9 cellular contexts compared by ENCODE assay signal in the genomic region with DNA sequence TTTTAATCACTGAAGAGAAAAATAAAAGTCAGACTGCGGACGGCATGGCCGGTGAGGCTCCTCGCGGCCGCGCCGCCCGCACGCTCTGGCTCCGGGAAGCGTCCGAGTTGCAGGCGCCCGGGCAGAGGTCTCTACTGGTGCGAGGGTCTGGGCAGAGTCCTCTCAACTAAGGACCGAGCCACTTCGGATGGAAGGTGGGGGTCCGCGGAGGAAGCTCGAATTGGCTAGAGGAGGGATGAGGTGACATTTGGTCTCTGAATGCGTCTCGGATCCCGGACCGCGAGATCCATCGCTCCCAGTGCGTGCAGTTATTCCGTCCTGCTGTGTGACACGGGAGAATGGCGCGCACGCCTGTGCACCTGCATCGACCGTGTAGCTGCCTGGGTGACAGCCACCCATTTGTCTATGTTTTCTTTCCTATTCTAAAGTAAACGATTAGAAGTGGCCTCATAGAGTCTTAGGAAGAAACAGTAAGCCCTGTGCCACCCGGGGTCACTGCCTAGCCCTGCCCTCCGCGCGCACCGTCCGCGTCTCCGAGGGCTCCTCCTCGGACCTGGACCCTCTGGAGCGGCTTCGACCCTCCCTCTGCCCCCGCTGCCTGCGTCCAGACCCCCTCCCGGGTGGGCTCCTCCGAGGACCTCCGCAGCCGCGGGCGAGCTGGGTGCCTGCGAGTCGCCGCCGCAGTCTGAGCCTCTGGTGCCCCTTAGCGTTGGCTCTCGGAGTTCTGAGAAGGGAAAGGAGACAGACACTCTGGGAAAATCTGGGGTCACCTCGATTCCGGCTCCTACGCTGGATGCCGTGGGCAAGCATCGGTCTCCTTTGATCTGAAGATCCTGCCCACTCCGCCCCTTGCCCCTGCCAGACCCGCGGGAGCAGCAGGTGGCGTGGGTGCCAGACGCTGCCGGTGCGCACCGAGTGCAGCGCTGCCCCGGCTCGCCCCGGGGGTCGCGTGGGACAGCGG.
A peak's percentile ranks its signal among the peaks of the same experiment; 100 is the strongest.
DNase-seq lines count a peak whose midpoint lies in the region; ATAC-seq and TF ChIP-seq lines count a peak whose summit lies in the region.
"Had no signal": no experiment of that assay in that cellular context is flagged by ENCODE, and none has a peak within 500 bp of the region (broad histone marks: within the 10 kb centered on the region; RNA-seq: fewer than 3 reads in every experiment).

No MANE protein-coding gene starts in this region.

- no peak overlapping the region for H3K27ac Mint-ChIP-seq in activated CD8-positive, alpha-beta T cell treated with anti-CD3 and anti-CD28 coated beads, Interleukin-2, amount 10 ng/mL, durations not matched to agents 7 days and 5 days

- no peak for ATAC-seq in activated CD8-positive, alpha-beta T cell treated with anti-CD3 and anti-CD28 coated beads, Interleukin-2, amount 10 ng/mL, durations not matched to agents 7 days and 5 days
- no peak for ATAC-seq in psoas muscle
- no peak for ATAC-seq in HG03439 (IDR thresholded peaks at IDR 0.05; ENCODE audit: unreplicated experiment)
- no peak for ATAC-seq in GM21528 (IDR thresholded peaks at IDR 0.05; ENCODE audit: low FRiP score, unreplicated experiment)
- no peak for ATAC-seq in GM18502 (IDR thresholded peaks at IDR 0.05; ENCODE audit: poor library complexity, unreplicated experiment)

- H3K4me3 ChIP-seq in psoas muscle, result peak overlapping the region; percentile 51

- peaks cover 6% of the 10 kb centered on the region for H3K4me1 Mint-ChIP-seq in activated CD8-positive, alpha-beta T cell treated with anti-CD3 and anti-CD28 coated beads, Interleukin-2, amount 10 ng/mL, durations not matched to agents 7 days and 5 days (ENCODE audit: low read depth)

- 0 to 1% (median 1%) methylated on average over 76 to 81 of the region's 81 CpGs for WGBS in psoas muscle, 3 donors

- TF ChIP-seq CTCF in psoas muscle (IDR thresholded peaks at IDR 0.05), result no peak

- peak; percentile 33 for DNase-seq in DMS114 treated with DMSO at 0.1 percent for 48 hours (lab: John Stamatoyannopoulos, UW; ENCODE audit: unreplicated experiment)
- peak; percentile 85 for DNase-seq in NCI-H1105 treated with DMSO at 0.1 percent for 48 hours (lab: John Stamatoyannopoulos, UW)
- no peak for DNase-seq in activated CD8-positive, alpha-beta T cell treated with anti-CD3 and anti-CD28 coated beads, Interleukin-2, amount 10 ng/mL, durations not matched to agents 7 days and 5 days
- DNase-seq in glomerular visceral epithelial cell (ENCODE audit: extremely low spot score), result peak; percentile 56
- DNase-seq in psoas muscle, result no peak

- H3K36me3 ChIP-seq in psoas muscle (ENCODE audit: insufficient read depth in 1 of 2, low read depth in 1 of 2), result no peaks in the 10 kb centered on the region
- H3K36me3 ChIP-seq: ovary had no signal

- H3K36me3 Mint-ChIP-seq in activated CD8-positive, alpha-beta T cell treated with anti-CD3 and anti-CD28 coated beads, Interleukin-2, amount 10 ng/mL, durations not matched to agents 7 days and 5 days (ENCODE audit: low read depth), result no peaks in the 10 kb centered on the region

- H3K4me1 ChIP-seq in psoas muscle, result no peaks in the 10 kb centered on the region

- POLR2A ChIA-PET in activated CD8-positive, alpha-beta T cell treated with anti-CD3 and anti-CD28 coated beads, Interleukin-2, amount 10 ng/mL, durations not matched to agents 7 days and 5 days (lab: Charles Lee), result no interaction called here

- H3K9me3 ChIP-seq in psoas muscle, result no peaks in the 10 kb centered on the region
- H3K9me3 ChIP-seq: ovary had no signal

- no peaks in the 10 kb centered on the region for H3K9me3 Mint-ChIP-seq in activated CD8-positive, alpha-beta T cell treated with anti-CD3 and anti-CD28 coated beads, Interleukin-2, amount 10 ng/mL, durations not matched to agents 7 days and 5 days (ENCODE audit: insufficient read depth)

- peaks cover 37% of the 10 kb centered on the region for H3K27me3 Mint-ChIP-seq in activated CD8-positive, alpha-beta T cell treated with anti-CD3 and anti-CD28 coated beads, Interleukin-2, amount 10 ng/mL, durations not matched to agents 7 days and 5 days (ENCODE audit: low read depth)

- peak overlapping the region; percentile 31 for H3K4me3 Mint-ChIP-seq in activated CD8-positive, alpha-beta T cell treated with anti-CD3 and anti-CD28 coated beads, Interleukin-2, amount 10 ng/mL, durations not matched to agents 7 days and 5 days

- no peak overlapping the region for H3K27ac ChIP-seq in psoas muscle
- H3K27ac ChIP-seq: ovary had no signal

- CTCF ChIA-PET in activated CD8-positive, alpha-beta T cell treated with anti-CD3 and anti-CD28 coated beads, Interleukin-2, amount 10 ng/mL, durations not matched to agents 7 days and 5 days (lab: Charles Lee), result no interaction called here

- H3K27me3 ChIP-seq in psoas muscle (ENCODE audit: insufficient read depth in 3 of 3, low read length in 2 of 3), result peaks cover 7 to 59% (median 15%) of the 10 kb centered on the region in 3 donors
- H3K27me3 ChIP-seq: ovary had no signal

- intact Hi-C loops in psoas muscle (cut with DNase I), result no loop called here

Comparison
In these comparisons a context has a peak if more than half of its experiments do, and no peak if none do; other contexts are left out.
1. DNase-seq: peak in DMS114 treated with DMSO at 0.1 percent for 48 hours (single experiment), NCI-H1105 treated with DMSO at 0.1 percent for 48 hours (single experiment) and glomerular visceral epithelial cell (single experiment); none in activated CD8-positive, alpha-beta T cell treated with anti-CD3 and anti-CD28 coated beads, Interleukin-2, amount 10 ng/mL, durations not matched to agents 7 days and 5 days (single experiment) and psoas muscle (0 of 2).